Comparison of ENCODE assay signal across 8 cellular contexts in the genomic region with DNA sequence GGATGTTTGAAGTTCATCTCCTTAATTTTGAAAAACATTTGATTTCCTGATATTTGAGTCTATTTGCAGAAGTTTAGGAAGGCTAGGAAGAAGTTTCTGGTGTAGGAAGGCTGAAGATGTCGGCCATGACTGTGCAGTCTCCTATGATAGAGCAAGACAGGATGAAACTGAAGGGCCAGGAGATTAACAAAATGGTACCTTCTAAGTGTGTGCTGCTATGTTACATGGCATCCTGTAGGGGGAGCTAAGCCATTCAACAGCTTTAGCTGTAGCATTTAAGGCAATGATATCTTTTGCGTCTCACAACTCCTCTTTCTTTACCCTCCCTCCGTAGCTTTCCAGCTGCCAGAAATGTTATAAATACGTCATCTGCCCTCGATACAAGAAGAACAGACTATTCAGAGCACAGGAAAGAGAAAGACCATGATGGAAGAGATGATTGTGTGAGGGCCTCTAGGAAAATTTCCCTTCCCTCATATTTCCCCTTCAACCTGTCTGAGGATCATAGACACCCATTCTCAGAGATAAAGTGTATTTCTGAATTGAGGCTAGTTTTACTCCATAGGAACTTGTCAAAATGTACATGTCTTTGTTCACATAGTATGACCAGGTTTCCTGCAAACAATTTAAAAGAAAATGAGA.
DNase-seq lines count a peak whose midpoint lies in the region; ATAC-seq and TF ChIP-seq lines count a peak whose summit lies in the region.

No MANE protein-coding gene starts in this region.

- H3K4me3 Mint-ChIP-seq in effector memory CD8-positive, alpha-beta T cell = no peak overlapping the region

- TF ChIP-seq CTCF in astrocyte of the spinal cord (IDR thresholded peaks at IDR 0.05; ENCODE audit: low read depth, low read length) = peak; percentile 64

- H3K9me3 Mint-ChIP-seq in effector memory CD8-positive, alpha-beta T cell = no peaks in the 10 kb centered on the region

- peak; percentile 37 for ATAC-seq in GM18520 (IDR thresholded peaks at IDR 0.05; ENCODE audit: unreplicated experiment)
- no peak for ATAC-seq in effector memory CD8-positive, alpha-beta T cell (replicated peaks)
- ATAC-seq in HG02840 (IDR thresholded peaks at IDR 0.05; ENCODE audit: low FRiP score, unreplicated experiment) = no peak
- no peak for ATAC-seq in HG03108 (IDR thresholded peaks at IDR 0.05; ENCODE audit: unreplicated experiment)

- H3K36me3 Mint-ChIP-seq in effector memory CD8-positive, alpha-beta T cell (ENCODE audit: insufficient read depth) = no peaks in the 10 kb centered on the region

- H3K4me3 ChIP-seq in astrocyte of the spinal cord (ENCODE audit: low read depth, low read length) = no peak overlapping the region

- peaks cover 0 to 7% of the 10 kb centered on the region in 2 donors for H3K27me3 Mint-ChIP-seq in effector memory CD8-positive, alpha-beta T cell

- in situ Hi-C loops in astrocyte of the spinal cord (cut with HindIII; ENCODE audit: low sequenced_read_pairs) = no loop called here

- H3K4me1 Mint-ChIP-seq in effector memory CD8-positive, alpha-beta T cell (ENCODE audit: low read depth in 2 of 2) = no peaks in the 10 kb centered on the region

- DNase-seq in AG08395 (ENCODE audit: low spot score) = peak; percentile 2
- DNase-seq in NCI-H2081 (lab: John Stamatoyannopoulos, UW) = peak; percentile 71 to 81
- DNase-seq in astrocyte of the spinal cord (ENCODE audit: low read depth, low spot score) = no peak
- peak; percentile 47 for DNase-seq in left kidney (ENCODE audit: low read depth, low spot score)
- no peak for DNase-seq in effector memory CD8-positive, alpha-beta T cell

- no peak overlapping the region for H3K27ac Mint-ChIP-seq in effector memory CD8-positive, alpha-beta T cell

Comparison
In these comparisons a context has a peak if more than half of its experiments do, and no peak if none do; other contexts are left out.
1. DNase-seq: peak in AG08395 (single experiment), NCI-H2081 (2 of 2) and left kidney (single experiment); none in astrocyte of the spinal cord (single experiment) and effector memory CD8-positive, alpha-beta T cell (0 of 3).